24 cellular contexts compared by ENCODE assay signal in the genomic region with DNA sequence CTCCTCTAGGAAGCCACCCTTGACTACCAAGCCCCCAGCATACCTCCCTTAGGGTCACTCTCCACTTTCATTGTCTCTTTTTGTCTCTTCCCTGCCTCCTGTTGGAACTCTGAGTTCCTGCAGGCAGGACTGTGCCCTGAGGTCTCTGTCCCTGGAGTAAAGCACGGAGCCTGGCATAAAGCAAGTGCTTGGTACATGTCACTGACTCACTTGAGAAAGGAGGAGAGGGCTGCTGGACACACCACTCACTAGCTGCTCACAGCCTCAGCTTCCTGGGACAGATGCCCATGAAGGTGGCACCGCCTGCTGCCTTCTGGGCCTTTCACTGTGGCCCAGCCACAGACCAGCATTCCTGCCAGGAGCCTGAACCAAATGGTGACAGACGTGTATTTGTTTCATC.
A peak's percentile ranks its signal among the peaks of the same experiment; 100 is the strongest.
DNase-seq lines count a peak whose midpoint lies in the region; ATAC-seq and TF ChIP-seq lines count a peak whose summit lies in the region.
"Had no signal": no experiment of that assay in that cellular context is flagged by ENCODE, and none has a peak within 500 bp of the region (broad histone marks: within the 10 kb centered on the region; RNA-seq: fewer than 3 reads in every experiment).

No MANE protein-coding gene starts in this region.

- no peak overlapping the region for H3K27ac ChIP-seq in CD8-positive, alpha-beta T cell (ENCODE audit: low read depth, low read length)
- peak overlapping the region; percentile 34; the same call in 1 of the 2 replicates for H3K27ac ChIP-seq in PC-3 (ENCODE audit: low read length)
- peak overlapping the region; percentile 14 for H3K27ac ChIP-seq in effector memory CD4-positive, alpha-beta T cell (ENCODE audit: insufficient read depth, low read length, poor library complexity, severe bottlenecking)
- H3K27ac ChIP-seq: BLaER1, left lung, RWPE1, suprapubic skin had no signal

- H3F3A ChIP-seq in PC-3 (ENCODE audit: low read length, unreplicated experiment), result no peaks in the 10 kb centered on the region

- no peaks in the 10 kb centered on the region for H3K79me2 ChIP-seq in PC-3 (ENCODE audit: low read length)

- no peak overlapping the region for H3K4me3 Mint-ChIP-seq in activated T-cell treated with anti-CD3 and anti-CD28 coated beads, Interleukin-2, amount 50 U/mL, for 24 hours
- no peak overlapping the region for H3K4me3 Mint-ChIP-seq in activated T-cell treated with anti-CD3 and anti-CD28 coated beads, Interleukin-2, amount 50 U/mL, for 4 hours
- H3K4me3 Mint-ChIP-seq in CD8-positive, alpha-beta T cell, result no peak overlapping the region
- H3K4me3 Mint-ChIP-seq: neural crest cell had no signal

- H3K36me3 ChIP-seq in CD8-positive, alpha-beta T cell (ENCODE audit: insufficient read depth, low read length), result peaks cover 5% of the 10 kb centered on the region
- H3K36me3 ChIP-seq in PC-3 (ENCODE audit: low read depth, low read length), result peaks cover 20% of the 10 kb centered on the region
- H3K36me3 ChIP-seq in effector memory CD4-positive, alpha-beta T cell (ENCODE audit: control insufficient read depth, insufficient read depth, low read length), result peaks cover 3% of the 10 kb centered on the region

- no peak for TF ChIP-seq CTCF in CD8-positive, alpha-beta T cell (IDR thresholded peaks at IDR 0.05)
- TF ChIP-seq CTCF in PC-3 (conservative IDR thresholded peaks at IDR 0.05; ENCODE audit: low read depth, low read length), result no peak

- no peak for DNase-seq in activated T-cell treated with anti-CD3 and anti-CD28 coated beads, Interleukin-2, amount 50 U/mL, for 24 hours
- DNase-seq in activated T-cell treated with anti-CD3 and anti-CD28 coated beads, Interleukin-2, amount 50 U/mL, for 4 hours, result no peak
- no peak for DNase-seq in CD8-positive, alpha-beta T cell
- DNase-seq in PC-3, result no peak
- no peak for DNase-seq in effector memory CD4-positive, alpha-beta T cell
- DNase-seq in cardiac septum (ENCODE audit: low spot score), result no peak
- DNase-seq: ACHN; activated CD4-positive, CD25-positive, alpha-beta regulatory T cell treated with anti-CD3 and anti-CD28 coated beads, Interleukin-2, amount 50 U/mL, for 72 hours; activated naive CD4-positive, alpha-beta T cell; effector CD8-positive, alpha-beta T cell; foreskin melanocyte; hippocampal formation; left lung; MG63; NCI-H1436; SK-N-SH had no signal

- no peak overlapping the region for H3K9ac ChIP-seq in PC-3 (ENCODE audit: low read length)
- H3K9ac ChIP-seq: BLaER1, SK-N-SH had no signal

- H4K20me1 ChIP-seq in PC-3 (ENCODE audit: low read length), result no peaks in the 10 kb centered on the region
- H4K20me1 ChIP-seq: BLaER1 had no signal

- H3K27me3 ChIP-seq in CD8-positive, alpha-beta T cell (ENCODE audit: insufficient read depth, low read length), result no peaks in the 10 kb centered on the region
- no peaks in the 10 kb centered on the region for H3K27me3 ChIP-seq in PC-3 (ENCODE audit: low read length)
- H3K27me3 ChIP-seq in effector memory CD4-positive, alpha-beta T cell (replicated peaks; ENCODE audit: control insufficient read depth, insufficient read depth, low read length, poor library complexity, severe bottlenecking), result no peaks in the 10 kb centered on the region
- H3K27me3 ChIP-seq: BLaER1, left lung, MG63, suprapubic skin had no signal

- peak overlapping the region; percentile 38 for H3K27ac Mint-ChIP-seq in activated T-cell treated with anti-CD3 and anti-CD28 coated beads, Interleukin-2, amount 50 U/mL, for 24 hours
- H3K27ac Mint-ChIP-seq in CD8-positive, alpha-beta T cell, result peak overlapping the region; percentile 79

- H3K27me3 Mint-ChIP-seq in activated T-cell treated with anti-CD3 and anti-CD28 coated beads, Interleukin-2, amount 50 U/mL, for 24 hours, result no peaks in the 10 kb centered on the region
- no peaks in the 10 kb centered on the region for H3K27me3 Mint-ChIP-seq in activated T-cell treated with anti-CD3 and anti-CD28 coated beads, Interleukin-2, amount 50 U/mL, for 4 hours (ENCODE audit: low read depth)
- H3K27me3 Mint-ChIP-seq in CD8-positive, alpha-beta T cell (ENCODE audit: low read depth), result no peaks in the 10 kb centered on the region
- H3K27me3 Mint-ChIP-seq: IgD-negative memory B cell had no signal

- H3K9me3 Mint-ChIP-seq in activated T-cell treated with anti-CD3 and anti-CD28 coated beads, Interleukin-2, amount 50 U/mL, for 24 hours, result peaks cover 24% of the 10 kb centered on the region
- H3K9me3 Mint-ChIP-seq in activated T-cell treated with anti-CD3 and anti-CD28 coated beads, Interleukin-2, amount 50 U/mL, for 4 hours, result peaks cover 13% of the 10 kb centered on the region
- peaks cover 9% of the 10 kb centered on the region for H3K9me3 Mint-ChIP-seq in CD8-positive, alpha-beta T cell

- H2AFZ ChIP-seq in PC-3 (ENCODE audit: low read length), result no peak overlapping the region

- H3K4me1 Mint-ChIP-seq in activated T-cell treated with anti-CD3 and anti-CD28 coated beads, Interleukin-2, amount 50 U/mL, for 24 hours (ENCODE audit: low read depth), result peaks cover 38% of the 10 kb centered on the region
- H3K4me1 Mint-ChIP-seq in activated T-cell treated with anti-CD3 and anti-CD28 coated beads, Interleukin-2, amount 50 U/mL, for 4 hours (ENCODE audit: low read depth), result peaks cover 35% of the 10 kb centered on the region
- H3K4me1 Mint-ChIP-seq in CD8-positive, alpha-beta T cell (ENCODE audit: low read depth), result peaks cover 47% of the 10 kb centered on the region
- H3K4me1 Mint-ChIP-seq: neural crest cell had no signal

- no peaks in the 10 kb centered on the region for H3K9me3 ChIP-seq in CD8-positive, alpha-beta T cell (ENCODE audit: low read length)
- H3K9me3 ChIP-seq in PC-3 (ENCODE audit: low read length), result no peaks in the 10 kb centered on the region
- H3K9me3 ChIP-seq in effector memory CD4-positive, alpha-beta T cell (ENCODE audit: control insufficient read depth, low read length), result no peaks in the 10 kb centered on the region
- H3K9me3 ChIP-seq: SK-N-SH had no signal

- H3K4me3 ChIP-seq in CD8-positive, alpha-beta T cell (ENCODE audit: low read depth, low read length), result no peak overlapping the region
- no peak overlapping the region for H3K4me3 ChIP-seq in PC-3 (ENCODE audit: low read length)
- H3K4me3 ChIP-seq in effector memory CD4-positive, alpha-beta T cell (ENCODE audit: insufficient read depth, low read depth, low read length, poor library complexity, severe bottlenecking), result no peak overlapping the region
- H3K4me3 ChIP-seq: BLaER1, HAP-1, left lung, MG63, suprapubic skin had no signal

- POLR2A ChIA-PET in CD8-positive, alpha-beta T cell (lab: Charles Lee), result no interaction called here
- POLR2A ChIA-PET in PC-3 (lab: Charles Lee; ENCODE audit: unreplicated experiment), result no interaction called here

- peaks cover 28% of the 10 kb centered on the region for H3K4me1 ChIP-seq in CD8-positive, alpha-beta T cell (ENCODE audit: insufficient read depth, low read length)
- H3K4me1 ChIP-seq in PC-3 (ENCODE audit: insufficient read depth, low read length), result no peaks in the 10 kb centered on the region
- H3K4me1 ChIP-seq in effector memory CD4-positive, alpha-beta T cell (ENCODE audit: control insufficient read depth, insufficient read depth, low read length, poor library complexity, severe bottlenecking), result peaks cover 6% of the 10 kb centered on the region
- H3K4me1 ChIP-seq: HAP-1, left lung, suprapubic skin had no signal

- CTCF ChIA-PET in CD8-positive, alpha-beta T cell (lab: Charles Lee), result no interaction called here
- CTCF ChIA-PET in PC-3 (lab: Charles Lee), result no interaction called here

- BruUV-seq in PC-3 (replicated peaks; lab: Mats Ljungman, UMichigan), result no TSS peak

- H3K4me2 ChIP-seq in PC-3 (ENCODE audit: low read length), result no peak overlapping the region
- H3K4me2 ChIP-seq: BLaER1, SK-N-SH had no signal

- H3K36me3 Mint-ChIP-seq in activated T-cell treated with anti-CD3 and anti-CD28 coated beads, Interleukin-2, amount 50 U/mL, for 24 hours (ENCODE audit: low read depth), result peaks cover 94% of the 10 kb centered on the region
- H3K36me3 Mint-ChIP-seq in activated T-cell treated with anti-CD3 and anti-CD28 coated beads, Interleukin-2, amount 50 U/mL, for 4 hours (ENCODE audit: insufficient read depth), result peaks cover 29% of the 10 kb centered on the region
- peaks cover 34% of the 10 kb centered on the region for H3K36me3 Mint-ChIP-seq in CD8-positive, alpha-beta T cell

- H3K9me2 ChIP-seq in PC-3 (replicated peaks; ENCODE audit: low read length), result no peaks in the 10 kb centered on the region
- H3K9me2 ChIP-seq: SK-N-SH had no signal

- intact Hi-C loops in CD8-positive, alpha-beta T cell (cut with DNase I, micrococcal nuclease), result no loop called here
- intact Hi-C loops in PC-3 (cut with micrococcal nuclease) (no loop called here), cardiac septum (cut with DNase I) (no loop called here)

- ATAC-seq in activated T-cell treated with anti-CD3 and anti-CD28 coated beads, Interleukin-2, amount 50 U/mL, for 4 hours, result no peak
- ATAC-seq in CD8-positive, alpha-beta T cell, result no peak
- ATAC-seq in PC-3 (no peak), GM21529 (IDR thresholded peaks at IDR 0.05; ENCODE audit: unreplicated experiment) (no peak), GM19023 (IDR thresholded peaks at IDR 0.05; ENCODE audit: unreplicated experiment) (no peak)
- ATAC-seq: left lung had no signal
